Comparison of ENCODE assay signal across 19 cellular contexts in genomic region chr14:68630611-68631013, GRCh38.
DNase-seq lines count a peak whose midpoint lies in the region; ATAC-seq, FAIRE-seq and TF ChIP-seq lines count a peak whose summit lies in the region.
"Had no signal": no experiment of that assay in that cellular context is flagged by ENCODE, and none has a peak within 500 bp of the region (broad histone marks: within the 10 kb centered on the region; RNA-seq: fewer than 3 reads in every experiment).

No MANE protein-coding gene starts in this region.

- no peak overlapping the region for H3K27ac ChIP-seq in CD4-positive, alpha-beta T cell (ENCODE audit: low read depth, low read length)
- H3K27ac ChIP-seq in lower lobe of right lung (peak overlapping the region; percentile 83), sigmoid colon (peak overlapping the region; percentile 61 to 75 (median 72))

- H3K9me3 Mint-ChIP-seq in CD4-positive, alpha-beta T cell: no peaks in the 10 kb centered on the region
- no peaks in the 10 kb centered on the region for H3K9me3 Mint-ChIP-seq in activated CD4-positive, alpha-beta memory T cell treated with anti-CD3 and anti-CD28 coated beads, Interleukin-2, amount 10 ng/mL, durations not matched to agents 7 days and 5 days
- H3K9me3 Mint-ChIP-seq: CD4-positive, alpha-beta memory T cell; natural killer cell; stimulated activated effector memory CD8-positive, alpha-beta T cell treated with anti-CD3 and anti-CD28 coated beads, Interleukin-12 subunit alpha, Interleukin-12 subunit beta, amount 100 ng/mL, for 72 hours had no signal

- TF ChIP-seq POLR2A in sigmoid colon (IDR thresholded peaks at IDR 0.05): no peak

- peaks cover 31% of the 10 kb centered on the region for H3K4me1 Mint-ChIP-seq in CD4-positive, alpha-beta T cell (ENCODE audit: low read depth)
- peaks cover 12% of the 10 kb centered on the region for H3K4me1 Mint-ChIP-seq in activated CD4-positive, alpha-beta memory T cell treated with anti-CD3 and anti-CD28 coated beads, Interleukin-2, amount 10 ng/mL, durations not matched to agents 7 days and 5 days

- H3K27ac Mint-ChIP-seq in CD4-positive, alpha-beta T cell: peak overlapping the region; percentile 59
- no peak overlapping the region for H3K27ac Mint-ChIP-seq in activated CD4-positive, alpha-beta memory T cell treated with anti-CD3 and anti-CD28 coated beads, Interleukin-2, amount 10 ng/mL, durations not matched to agents 7 days and 5 days
- H3K27ac Mint-ChIP-seq: natural killer cell; stimulated activated effector memory CD8-positive, alpha-beta T cell treated with anti-CD3 and anti-CD28 coated beads, Interleukin-12 subunit alpha, Interleukin-12 subunit beta, amount 100 ng/mL, for 72 hours had no signal

- no peaks in the 10 kb centered on the region for H3K9me3 ChIP-seq in CD4-positive, alpha-beta T cell (ENCODE audit: control insufficient read depth, low read length)
- no peaks in the 10 kb centered on the region for H3K9me3 ChIP-seq in lower lobe of right lung
- H3K9me3 ChIP-seq in sigmoid colon: no peaks in the 10 kb centered on the region
- H3K9me3 ChIP-seq: Peyer's patch, SK-N-SH had no signal

- CTCF ChIA-PET in CD4-positive, alpha-beta T cell (lab: Charles Lee): interaction anchor here (1.2 kb wide), 1 partner anchor 13 kb away, joined by 3 read pairs; no protein-coding TSS in a partner anchor
- CTCF ChIA-PET in activated CD4-positive, alpha-beta memory T cell treated with anti-CD3 and anti-CD28 coated beads, Interleukin-2, amount 10 ng/mL, durations not matched to agents 7 days and 5 days (lab: Charles Lee): no interaction called here

- H3K4me3 ChIP-seq in lower lobe of right lung (no peak overlapping the region), sigmoid colon (no peak overlapping the region)
- H3K4me3 ChIP-seq: lung, Peyer's patch had no signal

- TF ChIP-seq CTCF in CD4-positive, alpha-beta T cell (IDR thresholded peaks at IDR 0.05): no peak
- TF ChIP-seq CTCF in lower lobe of right lung (IDR thresholded peaks at IDR 0.05): no peak
- TF ChIP-seq CTCF in sigmoid colon (IDR thresholded peaks at IDR 0.05): no peak

- WGBS in sigmoid colon, 2 donors: 93 to 94% methylated on average over 7 of the region's 7 CpGs

- TF ChIP-seq EP300 in sigmoid colon (IDR thresholded peaks at IDR 0.05): no peak

- H3K27me3 Mint-ChIP-seq in CD4-positive, alpha-beta T cell: no peaks in the 10 kb centered on the region
- peaks cover 14% of the 10 kb centered on the region for H3K27me3 Mint-ChIP-seq in activated CD4-positive, alpha-beta memory T cell treated with anti-CD3 and anti-CD28 coated beads, Interleukin-2, amount 10 ng/mL, durations not matched to agents 7 days and 5 days
- H3K27me3 Mint-ChIP-seq: CD4-positive, alpha-beta memory T cell had no signal

- no peak for DNase-seq in CD4-positive, alpha-beta T cell
- DNase-seq in dermis blood vessel endothelial cell: peak; percentile 28
- no peak for DNase-seq in lower lobe of right lung
- no peak for DNase-seq in sigmoid colon
- no peak for DNase-seq in frontal cortex (ENCODE audit: low spot score in 2 of 2)
- no peak for DNase-seq in globus pallidus (ENCODE audit: low spot score)
- DNase-seq in activated CD4-positive, alpha-beta memory T cell treated with anti-CD3 and anti-CD28 coated beads, Interleukin-2, amount 10 ng/mL, durations not matched to agents 7 days and 5 days: no peak
- DNase-seq in NCI-H146 treated with DMSO at 0.1 percent for 48 hours (lab: John Stamatoyannopoulos, UW; ENCODE audit: unreplicated experiment): no peak
- DNase-seq: CD4-positive, alpha-beta memory T cell; natural killer cell; NCI-H146; Peyer's patch; SK-N-SH; stimulated activated CD4-positive, alpha-beta T cell treated with anti-CD3 and anti-CD28 coated beads, Interleukin-15, amount 100 ng/mL, for 24 hours; T1000 had no signal

- H3K4me1 ChIP-seq in lower lobe of right lung: peaks cover 51% of the 10 kb centered on the region
- H3K4me1 ChIP-seq in sigmoid colon: peaks cover 0 to 70% (median 57%) of the 10 kb centered on the region in 4 donors

- no peaks in the 10 kb centered on the region for H3K36me3 Mint-ChIP-seq in CD4-positive, alpha-beta T cell (ENCODE audit: low read depth)
- no peaks in the 10 kb centered on the region for H3K36me3 Mint-ChIP-seq in activated CD4-positive, alpha-beta memory T cell treated with anti-CD3 and anti-CD28 coated beads, Interleukin-2, amount 10 ng/mL, durations not matched to agents 7 days and 5 days (ENCODE audit: low read depth)
- H3K36me3 Mint-ChIP-seq: CD4-positive, alpha-beta memory T cell; natural killer cell; stimulated activated effector memory CD8-positive, alpha-beta T cell treated with anti-CD3 and anti-CD28 coated beads, Interleukin-12 subunit alpha, Interleukin-12 subunit beta, amount 100 ng/mL, for 72 hours had no signal

- FAIRE-seq in frontal cortex (lab: Jason Lieb, UNC): no peak
- FAIRE-seq: endothelial cell of umbilical vein, H54 had no signal

- no peaks in the 10 kb centered on the region for H3K36me3 ChIP-seq in lower lobe of right lung
- no peaks in the 10 kb centered on the region for H3K36me3 ChIP-seq in sigmoid colon
- H3K36me3 ChIP-seq: Peyer's patch had no signal

- H3K27me3 ChIP-seq in CD4-positive, alpha-beta T cell (ENCODE audit: control insufficient read depth, insufficient read depth, low read length): no peaks in the 10 kb centered on the region
- H3K27me3 ChIP-seq in lower lobe of right lung (ENCODE audit: low read depth) (no peaks in the 10 kb centered on the region), sigmoid colon (no peaks in the 10 kb centered on the region)
- H3K27me3 ChIP-seq: Peyer's patch had no signal

- POLR2A ChIA-PET in CD4-positive, alpha-beta T cell (lab: Charles Lee): interaction anchor here (0.8 to 3.0 kb wide), 4 partner anchors 52 to 158 kb away, joined by 3 to 14 read pairs (median 4); no protein-coding TSS in a partner anchor
- POLR2A ChIA-PET in activated CD4-positive, alpha-beta memory T cell treated with anti-CD3 and anti-CD28 coated beads, Interleukin-2, amount 10 ng/mL, durations not matched to agents 7 days and 5 days (lab: Charles Lee): interaction anchor here (1.0 to 1.1 kb wide), 2 partner anchors 15 to 367 kb away, joined by 3 read pairs; no protein-coding TSS in a partner anchor

- intact Hi-C loops in CD4-positive, alpha-beta T cell (cut with DNase I, micrococcal nuclease): no loop called here
- intact Hi-C loops in lower lobe of right lung (cut with DNase I): no loop called here
- intact Hi-C loops in sigmoid colon (cut with DNase I): no loop called here

- H3K4me3 Mint-ChIP-seq in CD4-positive, alpha-beta T cell: no peak overlapping the region
- H3K4me3 Mint-ChIP-seq in activated CD4-positive, alpha-beta memory T cell treated with anti-CD3 and anti-CD28 coated beads, Interleukin-2, amount 10 ng/mL, durations not matched to agents 7 days and 5 days: no peak overlapping the region
- H3K4me3 Mint-ChIP-seq: natural killer cell; stimulated activated effector memory CD8-positive, alpha-beta T cell treated with anti-CD3 and anti-CD28 coated beads, Interleukin-12 subunit alpha, Interleukin-12 subunit beta, amount 100 ng/mL, for 72 hours had no signal

- no peak for ATAC-seq in CD4-positive, alpha-beta T cell (ENCODE audit: poor library complexity)
- no peak for ATAC-seq in lower lobe of right lung
- ATAC-seq: natural killer cell; stimulated activated effector memory CD8-positive, alpha-beta T cell treated with anti-CD3 and anti-CD28 coated beads, Interleukin-12 subunit alpha, Interleukin-12 subunit beta, amount 100 ng/mL, for 72 hours had no signal
